In genomic region chr14:21526672-21527319, GRCh38 we compare ENCODE assay signal across 1 cellular context.
TF ChIP-seq lines count a peak whose summit lies in the region.

No MANE protein-coding gene starts in this region.

TF ChIP-seq in HepG2, 621 proteins besides CTCF, POLR2A, EP300 and RAD21 (continued from another document and continues in another):
- no peak for TF ChIP-seq ZNF891 (CRISPR knock-in tag; IDR thresholded peaks at IDR 0.05)
- no peak for TF ChIP-seq ZNF720 (CRISPR knock-in tag; IDR thresholded peaks at IDR 0.05)
- TF ChIP-seq, protein P1, sequence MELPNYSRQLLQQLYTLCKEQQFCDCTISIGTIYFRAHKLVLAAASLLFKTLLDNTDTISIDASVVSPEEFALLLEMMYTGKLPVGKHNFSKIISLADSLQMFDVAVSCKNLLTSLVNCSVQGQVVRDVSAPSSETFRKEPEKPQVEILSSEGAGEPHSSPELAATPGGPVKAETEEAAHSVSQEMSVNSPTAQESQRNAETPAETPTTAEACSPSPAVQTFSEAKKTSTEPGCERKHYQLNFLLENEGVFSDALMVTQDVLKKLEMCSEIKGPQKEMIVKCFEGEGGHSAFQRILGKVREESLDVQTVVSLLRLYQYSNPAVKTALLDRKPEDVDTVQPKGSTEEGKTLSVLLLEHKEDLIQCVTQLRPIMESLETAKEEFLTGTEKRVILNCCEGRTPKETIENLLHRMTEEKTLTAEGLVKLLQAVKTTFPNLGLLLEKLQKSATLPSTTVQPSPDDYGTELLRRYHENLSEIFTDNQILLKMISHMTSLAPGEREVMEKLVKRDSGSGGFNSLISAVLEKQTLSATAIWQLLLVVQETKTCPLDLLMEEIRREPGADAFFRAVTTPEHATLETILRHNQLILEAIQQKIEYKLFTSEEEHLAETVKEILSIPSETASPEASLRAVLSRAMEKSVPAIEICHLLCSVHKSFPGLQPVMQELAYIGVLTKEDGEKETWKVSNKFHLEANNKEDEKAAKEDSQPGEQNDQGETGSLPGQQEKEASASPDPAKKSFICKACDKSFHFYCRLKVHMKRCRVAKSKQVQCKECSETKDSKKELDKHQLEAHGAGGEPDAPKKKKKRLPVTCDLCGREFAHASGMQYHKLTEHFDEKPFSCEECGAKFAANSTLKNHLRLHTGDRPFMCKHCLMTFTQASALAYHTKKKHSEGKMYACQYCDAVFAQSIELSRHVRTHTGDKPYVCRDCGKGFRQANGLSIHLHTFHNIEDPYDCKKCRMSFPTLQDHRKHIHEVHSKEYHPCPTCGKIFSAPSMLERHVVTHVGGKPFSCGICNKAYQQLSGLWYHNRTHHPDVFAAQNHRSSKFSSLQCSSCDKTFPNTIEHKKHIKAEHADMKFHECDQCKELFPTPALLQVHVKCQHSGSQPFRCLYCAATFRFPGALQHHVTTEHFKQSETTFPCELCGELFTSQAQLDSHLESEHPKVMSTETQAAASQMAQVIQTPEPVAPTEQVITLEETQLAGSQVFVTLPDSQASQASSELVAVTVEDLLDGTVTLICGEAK (IDR thresholded peaks at IDR 0.05), result no peak
- TF ChIP-seq, protein P1 (CRISPR knock-in tag; IDR thresholded peaks at IDR 0.05), result peak; percentile 70; the same call in 1 of the 2 replicates
- TF ChIP-seq ZMYM4 (CRISPR knock-in tag; IDR thresholded peaks at IDR 0.05), result 0 out of 2 replicates have a peak, but pooled peaks have one; percentile 30
- TF ChIP-seq FOXC1 (CRISPR knock-in tag; IDR thresholded peaks at IDR 0.05; ENCODE audit: borderline replicate concordance), result peak; percentile 21; the same call in 1 of the 2 replicates
- TF ChIP-seq, protein P2, sequence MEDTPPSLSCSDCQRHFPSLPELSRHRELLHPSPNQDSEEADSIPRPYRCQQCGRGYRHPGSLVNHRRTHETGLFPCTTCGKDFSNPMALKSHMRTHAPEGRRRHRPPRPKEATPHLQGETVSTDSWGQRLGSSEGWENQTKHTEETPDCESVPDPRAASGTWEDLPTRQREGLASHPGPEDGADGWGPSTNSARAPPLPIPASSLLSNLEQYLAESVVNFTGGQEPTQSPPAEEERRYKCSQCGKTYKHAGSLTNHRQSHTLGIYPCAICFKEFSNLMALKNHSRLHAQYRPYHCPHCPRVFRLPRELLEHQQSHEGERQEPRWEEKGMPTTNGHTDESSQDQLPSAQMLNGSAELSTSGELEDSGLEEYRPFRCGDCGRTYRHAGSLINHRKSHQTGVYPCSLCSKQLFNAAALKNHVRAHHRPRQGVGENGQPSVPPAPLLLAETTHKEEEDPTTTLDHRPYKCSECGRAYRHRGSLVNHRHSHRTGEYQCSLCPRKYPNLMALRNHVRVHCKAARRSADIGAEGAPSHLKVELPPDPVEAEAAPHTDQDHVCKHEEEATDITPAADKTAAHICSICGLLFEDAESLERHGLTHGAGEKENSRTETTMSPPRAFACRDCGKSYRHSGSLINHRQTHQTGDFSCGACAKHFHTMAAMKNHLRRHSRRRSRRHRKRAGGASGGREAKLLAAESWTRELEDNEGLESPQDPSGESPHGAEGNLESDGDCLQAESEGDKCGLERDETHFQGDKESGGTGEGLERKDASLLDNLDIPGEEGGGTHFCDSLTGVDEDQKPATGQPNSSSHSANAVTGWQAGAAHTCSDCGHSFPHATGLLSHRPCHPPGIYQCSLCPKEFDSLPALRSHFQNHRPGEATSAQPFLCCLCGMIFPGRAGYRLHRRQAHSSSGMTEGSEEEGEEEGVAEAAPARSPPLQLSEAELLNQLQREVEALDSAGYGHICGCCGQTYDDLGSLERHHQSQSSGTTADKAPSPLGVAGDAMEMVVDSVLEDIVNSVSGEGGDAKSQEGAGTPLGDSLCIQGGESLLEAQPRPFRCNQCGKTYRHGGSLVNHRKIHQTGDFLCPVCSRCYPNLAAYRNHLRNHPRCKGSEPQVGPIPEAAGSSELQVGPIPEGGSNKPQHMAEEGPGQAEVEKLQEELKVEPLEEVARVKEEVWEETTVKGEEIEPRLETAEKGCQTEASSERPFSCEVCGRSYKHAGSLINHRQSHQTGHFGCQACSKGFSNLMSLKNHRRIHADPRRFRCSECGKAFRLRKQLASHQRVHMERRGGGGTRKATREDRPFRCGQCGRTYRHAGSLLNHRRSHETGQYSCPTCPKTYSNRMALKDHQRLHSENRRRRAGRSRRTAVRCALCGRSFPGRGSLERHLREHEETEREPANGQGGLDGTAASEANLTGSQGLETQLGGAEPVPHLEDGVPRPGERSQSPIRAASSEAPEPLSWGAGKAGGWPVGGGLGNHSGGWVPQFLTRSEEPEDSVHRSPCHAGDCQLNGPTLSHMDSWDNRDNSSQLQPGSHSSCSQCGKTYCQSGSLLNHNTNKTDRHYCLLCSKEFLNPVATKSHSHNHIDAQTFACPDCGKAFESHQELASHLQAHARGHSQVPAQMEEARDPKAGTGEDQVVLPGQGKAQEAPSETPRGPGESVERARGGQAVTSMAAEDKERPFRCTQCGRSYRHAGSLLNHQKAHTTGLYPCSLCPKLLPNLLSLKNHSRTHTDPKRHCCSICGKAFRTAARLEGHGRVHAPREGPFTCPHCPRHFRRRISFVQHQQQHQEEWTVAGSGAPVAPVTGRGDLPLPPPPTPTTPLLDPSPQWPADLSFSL (CRISPR knock-in tag; IDR thresholded peaks at IDR 0.05), result peak; percentile 54
- no peak; the same call in 1 of the 2 replicates for TF ChIP-seq KAT7 (CRISPR knock-in tag; IDR thresholded peaks at IDR 0.05; ENCODE audit: borderline replicate concordance)
- TF ChIP-seq, protein P3, sequence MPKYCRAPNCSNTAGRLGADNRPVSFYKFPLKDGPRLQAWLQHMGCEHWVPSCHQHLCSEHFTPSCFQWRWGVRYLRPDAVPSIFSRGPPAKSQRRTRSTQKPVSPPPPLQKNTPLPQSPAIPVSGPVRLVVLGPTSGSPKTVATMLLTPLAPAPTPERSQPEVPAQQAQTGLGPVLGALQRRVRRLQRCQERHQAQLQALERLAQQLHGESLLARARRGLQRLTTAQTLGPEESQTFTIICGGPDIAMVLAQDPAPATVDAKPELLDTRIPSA (CRISPR knock-in tag; IDR thresholded peaks at IDR 0.05; ENCODE audit: borderline replicate concordance), result no peak
- TF ChIP-seq NR2F6 (IDR thresholded peaks at IDR 0.05), result no peak
- no peak for TF ChIP-seq NR2F6 (CRISPR knock-in tag; IDR thresholded peaks at IDR 0.05)
- no peak for TF ChIP-seq ATF4 (CRISPR knock-in tag; IDR thresholded peaks at IDR 0.05)
- peak; percentile 10; the same call in 1 of the 2 replicates for TF ChIP-seq ZNF766 (CRISPR knock-in tag; IDR thresholded peaks at IDR 0.05; ENCODE audit: borderline replicate concordance)
- TF ChIP-seq, protein P4, sequence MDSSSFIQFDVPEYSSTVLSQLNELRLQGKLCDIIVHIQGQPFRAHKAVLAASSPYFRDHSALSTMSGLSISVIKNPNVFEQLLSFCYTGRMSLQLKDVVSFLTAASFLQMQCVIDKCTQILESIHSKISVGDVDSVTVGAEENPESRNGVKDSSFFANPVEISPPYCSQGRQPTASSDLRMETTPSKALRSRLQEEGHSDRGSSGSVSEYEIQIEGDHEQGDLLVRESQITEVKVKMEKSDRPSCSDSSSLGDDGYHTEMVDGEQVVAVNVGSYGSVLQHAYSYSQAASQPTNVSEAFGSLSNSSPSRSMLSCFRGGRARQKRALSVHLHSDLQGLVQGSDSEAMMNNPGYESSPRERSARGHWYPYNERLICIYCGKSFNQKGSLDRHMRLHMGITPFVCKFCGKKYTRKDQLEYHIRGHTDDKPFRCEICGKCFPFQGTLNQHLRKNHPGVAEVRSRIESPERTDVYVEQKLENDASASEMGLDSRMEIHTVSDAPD (CRISPR knock-in tag; IDR thresholded peaks at IDR 0.05), result no peak
- TF ChIP-seq PITX1 (CRISPR knock-in tag; IDR thresholded peaks at IDR 0.05), result no peak
- no peak for TF ChIP-seq FOXA1 (IDR thresholded peaks at IDR 0.05)
- TF ChIP-seq FOXA1 (CRISPR knock-in tag; IDR thresholded peaks at IDR 0.05), result no peak
- TF ChIP-seq MZF1 (CRISPR knock-in tag; IDR thresholded peaks at IDR 0.05; ENCODE audit: borderline replicate concordance), result no peak
- TF ChIP-seq RARA (CRISPR knock-in tag; IDR thresholded peaks at IDR 0.05), result no peak
- TF ChIP-seq, protein P5, sequence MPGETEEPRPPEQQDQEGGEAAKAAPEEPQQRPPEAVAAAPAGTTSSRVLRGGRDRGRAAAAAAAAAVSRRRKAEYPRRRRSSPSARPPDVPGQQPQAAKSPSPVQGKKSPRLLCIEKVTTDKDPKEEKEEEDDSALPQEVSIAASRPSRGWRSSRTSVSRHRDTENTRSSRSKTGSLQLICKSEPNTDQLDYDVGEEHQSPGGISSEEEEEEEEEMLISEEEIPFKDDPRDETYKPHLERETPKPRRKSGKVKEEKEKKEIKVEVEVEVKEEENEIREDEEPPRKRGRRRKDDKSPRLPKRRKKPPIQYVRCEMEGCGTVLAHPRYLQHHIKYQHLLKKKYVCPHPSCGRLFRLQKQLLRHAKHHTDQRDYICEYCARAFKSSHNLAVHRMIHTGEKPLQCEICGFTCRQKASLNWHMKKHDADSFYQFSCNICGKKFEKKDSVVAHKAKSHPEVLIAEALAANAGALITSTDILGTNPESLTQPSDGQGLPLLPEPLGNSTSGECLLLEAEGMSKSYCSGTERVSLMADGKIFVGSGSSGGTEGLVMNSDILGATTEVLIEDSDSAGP (CRISPR knock-in tag; IDR thresholded peaks at IDR 0.05; ENCODE audit: borderline replicate concordance), result no peak
- TF ChIP-seq KMT2B (CRISPR knock-in tag; IDR thresholded peaks at IDR 0.05), result 0 out of 2 replicates have a peak, but pooled peaks have one; percentile 38
- TF ChIP-seq ZNF773 (CRISPR knock-in tag; IDR thresholded peaks at IDR 0.05; ENCODE audit: borderline replicate concordance), result no peak
- no peak for TF ChIP-seq POGZ (CRISPR knock-in tag; IDR thresholded peaks at IDR 0.05)
- no peak for TF ChIP-seq PBX2 (CRISPR knock-in tag; IDR thresholded peaks at IDR 0.05)
- TF ChIP-seq CEBPB (IDR thresholded peaks at IDR 0.05; ENCODE audit: borderline replicate concordance, low read depth, low read length), result no peak
- no peak for TF ChIP-seq HNF4G (IDR thresholded peaks at IDR 0.05; ENCODE audit: borderline replicate concordance, low read depth, low read length)
- no peak for TF ChIP-seq HNF4G (CRISPR knock-in tag; IDR thresholded peaks at IDR 0.05; ENCODE audit: borderline replicate concordance, low read depth)
- no peak for TF ChIP-seq SOX6 (IDR thresholded peaks at IDR 0.05)
- TF ChIP-seq SOX6 (CRISPR knock-in tag; IDR thresholded peaks at IDR 0.05), result peak; percentile 25; the same call in 1 of the 2 replicates
- TF ChIP-seq ZNF124 (CRISPR knock-in tag; IDR thresholded peaks at IDR 0.05), result no peak
- TF ChIP-seq, protein P6, sequence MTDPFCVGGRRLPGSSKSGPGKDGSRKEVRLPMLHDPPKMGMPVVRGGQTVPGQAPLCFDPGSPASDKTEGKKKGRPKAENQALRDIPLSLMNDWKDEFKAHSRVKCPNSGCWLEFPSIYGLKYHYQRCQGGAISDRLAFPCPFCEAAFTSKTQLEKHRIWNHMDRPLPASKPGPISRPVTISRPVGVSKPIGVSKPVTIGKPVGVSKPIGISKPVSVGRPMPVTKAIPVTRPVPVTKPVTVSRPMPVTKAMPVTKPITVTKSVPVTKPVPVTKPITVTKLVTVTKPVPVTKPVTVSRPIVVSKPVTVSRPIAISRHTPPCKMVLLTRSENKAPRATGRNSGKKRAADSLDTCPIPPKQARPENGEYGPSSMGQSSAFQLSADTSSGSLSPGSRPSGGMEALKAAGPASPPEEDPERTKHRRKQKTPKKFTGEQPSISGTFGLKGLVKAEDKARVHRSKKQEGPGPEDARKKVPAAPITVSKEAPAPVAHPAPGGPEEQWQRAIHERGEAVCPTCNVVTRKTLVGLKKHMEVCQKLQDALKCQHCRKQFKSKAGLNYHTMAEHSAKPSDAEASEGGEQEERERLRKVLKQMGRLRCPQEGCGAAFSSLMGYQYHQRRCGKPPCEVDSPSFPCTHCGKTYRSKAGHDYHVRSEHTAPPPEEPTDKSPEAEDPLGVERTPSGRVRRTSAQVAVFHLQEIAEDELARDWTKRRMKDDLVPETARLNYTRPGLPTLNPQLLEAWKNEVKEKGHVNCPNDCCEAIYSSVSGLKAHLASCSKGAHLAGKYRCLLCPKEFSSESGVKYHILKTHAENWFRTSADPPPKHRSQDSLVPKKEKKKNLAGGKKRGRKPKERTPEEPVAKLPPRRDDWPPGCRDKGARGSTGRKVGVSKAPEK (CRISPR knock-in tag; IDR thresholded peaks at IDR 0.05; ENCODE audit: borderline replicate concordance), result no peak; the same call in 1 of the 2 replicates
- no peak for TF ChIP-seq MXI1 (IDR thresholded peaks at IDR 0.05; ENCODE audit: borderline replicate concordance, low read depth, low read length)
- no peak for TF ChIP-seq AHR (CRISPR knock-in tag; IDR thresholded peaks at IDR 0.05)
- no peak for TF ChIP-seq SATB2 (CRISPR knock-in tag; IDR thresholded peaks at IDR 0.05)
